ENCODE assay signal across 15 cellular contexts in the genomic region with DNA sequence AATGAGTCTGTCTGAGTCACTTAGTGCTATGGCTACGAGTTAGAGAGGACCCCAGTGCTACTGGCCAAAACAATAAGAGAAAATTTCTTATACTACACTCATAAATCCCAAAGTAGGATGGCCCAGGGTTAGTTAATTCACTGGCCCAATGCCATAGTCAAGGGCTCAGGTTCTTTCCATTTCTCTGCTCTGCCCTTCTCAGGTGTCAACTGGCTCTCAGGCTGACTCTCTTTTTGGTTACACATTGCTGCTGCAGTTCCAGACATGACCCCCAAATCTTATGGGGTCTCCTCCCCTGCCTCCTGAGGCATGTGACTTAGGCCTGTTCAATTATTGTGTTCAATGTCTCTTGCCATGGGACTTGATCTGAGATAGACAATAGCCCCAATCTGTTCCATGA.
DNase-seq lines count a peak whose midpoint lies in the region; ATAC-seq lines count a peak whose summit lies in the region.
"Had no signal": no experiment of that assay in that cellular context is flagged by ENCODE, and none has a peak within 500 bp of the region (broad histone marks: within the 10 kb centered on the region; RNA-seq: fewer than 3 reads in every experiment).

No MANE protein-coding gene starts in this region.

- ATAC-seq in activated CD8-positive, alpha-beta T cell treated with anti-CD3 and anti-CD28 coated beads, Interleukin-2, amount 10 ng/mL, durations not matched to agents 7 days and 5 days = peak; percentile 50
- ATAC-seq in stimulated activated effector memory CD8-positive, alpha-beta T cell treated with anti-CD3 and anti-CD28 coated beads, Interleukin-12 subunit alpha, Interleukin-12 subunit beta, amount 100 ng/mL, for 72 hours = peak; percentile 52
- ATAC-seq in GM18511 (IDR thresholded peaks at IDR 0.05; ENCODE audit: unreplicated experiment) = no peak
- no peak for ATAC-seq in stimulated activated memory B cell treated with anti-CD40 and anti-IgM and Interleukin-4, amounts not matched to agents 10 μg/mL and 1 μg/mL and 100 μg/mL, for 72 hours
- no peak for ATAC-seq in HG03097 (IDR thresholded peaks at IDR 0.05; ENCODE audit: low FRiP score, unreplicated experiment)
- ATAC-seq: left ventricle myocardium superior had no signal

- DNase-seq in activated effector memory CD4-positive, alpha-beta T cell treated with anti-CD3 and anti-CD28 coated beads, Interleukin-2, amount 50 U/mL, for 16 hours = peak; percentile 50
- DNase-seq in activated effector memory CD4-positive, alpha-beta T cell treated with Interleukin-2 at 50 U/mL for 16 hours = no peak
- peak; percentile 22 for DNase-seq in NCI-H2029 treated with DMSO at 0.1 percent for 48 hours (lab: John Stamatoyannopoulos, UW)
- peak; percentile 58 for DNase-seq in activated CD8-positive, alpha-beta T cell treated with anti-CD3 and anti-CD28 coated beads, Interleukin-2, amount 10 ng/mL, durations not matched to agents 7 days and 5 days
- no peak for DNase-seq in stimulated activated effector memory CD8-positive, alpha-beta T cell treated with anti-CD3 and anti-CD28 coated beads, Interleukin-12 subunit alpha, Interleukin-12 subunit beta, amount 100 ng/mL, for 72 hours (ENCODE audit: low spot score in 2 of 2)
- DNase-seq: effector memory CD4-positive, alpha-beta T cell; H7; left ventricle myocardium superior; NCI-H1105 treated with DMSO at 0.1 percent for 48 hours; NCI-H526 treated with DMSO at 0.1 percent for 48 hours; Right ventricle myocardium superior had no signal

- H3K9me3 Mint-ChIP-seq in activated CD8-positive, alpha-beta T cell treated with anti-CD3 and anti-CD28 coated beads, Interleukin-2, amount 10 ng/mL, durations not matched to agents 7 days and 5 days (ENCODE audit: insufficient read depth) = peaks cover 3% of the 10 kb centered on the region
- H3K9me3 Mint-ChIP-seq in stimulated activated effector memory CD8-positive, alpha-beta T cell treated with anti-CD3 and anti-CD28 coated beads, Interleukin-12 subunit alpha, Interleukin-12 subunit beta, amount 100 ng/mL, for 72 hours = peaks cover 8% of the 10 kb centered on the region
- no peaks in the 10 kb centered on the region for H3K9me3 Mint-ChIP-seq in stimulated activated memory B cell treated with anti-CD40 and anti-IgM and Interleukin-4, amounts not matched to agents 10 μg/mL and 1 μg/mL and 100 μg/mL, for 72 hours

- CTCF ChIA-PET in activated CD8-positive, alpha-beta T cell treated with anti-CD3 and anti-CD28 coated beads, Interleukin-2, amount 10 ng/mL, durations not matched to agents 7 days and 5 days (lab: Charles Lee) = interaction anchor here (0.8 to 2.1 kb wide), 7 partner anchors 8 to 339 kb away, joined by 3 to 26 read pairs (median 5); no protein-coding TSS in a partner anchor

- no peaks in the 10 kb centered on the region for H3K4me1 Mint-ChIP-seq in activated CD8-positive, alpha-beta T cell treated with anti-CD3 and anti-CD28 coated beads, Interleukin-2, amount 10 ng/mL, durations not matched to agents 7 days and 5 days (ENCODE audit: low read depth)
- H3K4me1 Mint-ChIP-seq in stimulated activated effector memory CD8-positive, alpha-beta T cell treated with anti-CD3 and anti-CD28 coated beads, Interleukin-12 subunit alpha, Interleukin-12 subunit beta, amount 100 ng/mL, for 72 hours = peaks cover 12% of the 10 kb centered on the region
- H3K4me1 Mint-ChIP-seq in stimulated activated memory B cell treated with anti-CD40 and anti-IgM and Interleukin-4, amounts not matched to agents 10 μg/mL and 1 μg/mL and 100 μg/mL, for 72 hours = peaks cover 2% of the 10 kb centered on the region
- H3K4me1 Mint-ChIP-seq: B cell had no signal

- H3K4me3 Mint-ChIP-seq in activated CD8-positive, alpha-beta T cell treated with anti-CD3 and anti-CD28 coated beads, Interleukin-2, amount 10 ng/mL, durations not matched to agents 7 days and 5 days = no peak overlapping the region
- H3K4me3 Mint-ChIP-seq in stimulated activated effector memory CD8-positive, alpha-beta T cell treated with anti-CD3 and anti-CD28 coated beads, Interleukin-12 subunit alpha, Interleukin-12 subunit beta, amount 100 ng/mL, for 72 hours = no peak overlapping the region
- H3K4me3 Mint-ChIP-seq in stimulated activated memory B cell treated with anti-CD40 and anti-IgM and Interleukin-4, amounts not matched to agents 10 μg/mL and 1 μg/mL and 100 μg/mL, for 72 hours = no peak overlapping the region
- H3K4me3 Mint-ChIP-seq: B cell had no signal

- H3K36me3 Mint-ChIP-seq in activated CD8-positive, alpha-beta T cell treated with anti-CD3 and anti-CD28 coated beads, Interleukin-2, amount 10 ng/mL, durations not matched to agents 7 days and 5 days (ENCODE audit: low read depth) = no peaks in the 10 kb centered on the region
- H3K36me3 Mint-ChIP-seq in stimulated activated effector memory CD8-positive, alpha-beta T cell treated with anti-CD3 and anti-CD28 coated beads, Interleukin-12 subunit alpha, Interleukin-12 subunit beta, amount 100 ng/mL, for 72 hours = peaks cover 14% of the 10 kb centered on the region
- H3K36me3 Mint-ChIP-seq in stimulated activated memory B cell treated with anti-CD40 and anti-IgM and Interleukin-4, amounts not matched to agents 10 μg/mL and 1 μg/mL and 100 μg/mL, for 72 hours = no peaks in the 10 kb centered on the region

- no peak overlapping the region for H3K27ac Mint-ChIP-seq in activated CD8-positive, alpha-beta T cell treated with anti-CD3 and anti-CD28 coated beads, Interleukin-2, amount 10 ng/mL, durations not matched to agents 7 days and 5 days
- H3K27ac Mint-ChIP-seq in stimulated activated effector memory CD8-positive, alpha-beta T cell treated with anti-CD3 and anti-CD28 coated beads, Interleukin-12 subunit alpha, Interleukin-12 subunit beta, amount 100 ng/mL, for 72 hours = no peak overlapping the region
- no peak overlapping the region for H3K27ac Mint-ChIP-seq in stimulated activated memory B cell treated with anti-CD40 and anti-IgM and Interleukin-4, amounts not matched to agents 10 μg/mL and 1 μg/mL and 100 μg/mL, for 72 hours
- H3K27ac Mint-ChIP-seq: B cell had no signal

- H3K27me3 Mint-ChIP-seq in activated CD8-positive, alpha-beta T cell treated with anti-CD3 and anti-CD28 coated beads, Interleukin-2, amount 10 ng/mL, durations not matched to agents 7 days and 5 days (ENCODE audit: low read depth) = peaks cover 4% of the 10 kb centered on the region
- H3K27me3 Mint-ChIP-seq in stimulated activated memory B cell treated with anti-CD40 and anti-IgM and Interleukin-4, amounts not matched to agents 10 μg/mL and 1 μg/mL and 100 μg/mL, for 72 hours = peaks cover under 1% of the 10 kb centered on the region

- POLR2A ChIA-PET in activated CD8-positive, alpha-beta T cell treated with anti-CD3 and anti-CD28 coated beads, Interleukin-2, amount 10 ng/mL, durations not matched to agents 7 days and 5 days (lab: Charles Lee) = no interaction called here

Comparison
In these comparisons a context has a peak if more than half of its experiments do, and no peak if none do; other contexts are left out.
1. DNase-seq: peak in activated effector memory CD4-positive, alpha-beta T cell treated with anti-CD3 and anti-CD28 coated beads, Interleukin-2, amount 50 U/mL, for 16 hours (single experiment), NCI-H2029 treated with DMSO at 0.1 percent for 48 hours (single experiment) and activated CD8-positive, alpha-beta T cell treated with anti-CD3 and anti-CD28 coated beads, Interleukin-2, amount 10 ng/mL, durations not matched to agents 7 days and 5 days (single experiment); none in activated effector memory CD4-positive, alpha-beta T cell treated with Interleukin-2 at 50 U/mL for 16 hours (single experiment) and stimulated activated effector memory CD8-positive, alpha-beta T cell treated with anti-CD3 and anti-CD28 coated beads, Interleukin-12 subunit alpha, Interleukin-12 subunit beta, amount 100 ng/mL, for 72 hours (0 of 2).
2. ATAC-seq: peak in activated CD8-positive, alpha-beta T cell treated with anti-CD3 and anti-CD28 coated beads, Interleukin-2, amount 10 ng/mL, durations not matched to agents 7 days and 5 days (single experiment) and stimulated activated effector memory CD8-positive, alpha-beta T cell treated with anti-CD3 and anti-CD28 coated beads, Interleukin-12 subunit alpha, Interleukin-12 subunit beta, amount 100 ng/mL, for 72 hours (single experiment); none in GM18511 (single experiment), stimulated activated memory B cell treated with anti-CD40 and anti-IgM and Interleukin-4, amounts not matched to agents 10 μg/mL and 1 μg/mL and 100 μg/mL, for 72 hours (single experiment) and HG03097 (single experiment).